13 cellular contexts compared by ENCODE assay signal in the genomic region with DNA sequence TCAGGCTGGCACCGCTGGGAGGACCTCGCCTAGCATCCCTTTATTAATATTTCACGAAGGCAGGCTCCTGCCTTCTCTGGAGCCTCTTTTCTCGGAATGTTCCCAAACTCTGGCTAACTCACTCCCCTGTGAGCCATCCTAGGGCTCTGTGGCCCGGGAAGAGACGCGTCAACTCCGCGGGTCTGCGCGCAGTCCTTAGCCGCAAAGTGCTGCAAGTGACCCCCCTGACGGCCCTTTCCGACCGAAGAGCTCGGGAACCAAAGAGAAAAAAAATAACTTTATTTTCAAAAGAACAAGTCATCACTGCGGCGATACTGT. TPM values are rescaled to one million over a fixed set of nuclear protein-coding genes. Genes with fewer than 3 reads are reported as not detected.
DNase-seq lines count a peak whose midpoint lies in the region; ATAC-seq, FAIRE-seq and TF ChIP-seq lines count a peak whose summit lies in the region.
"Had no signal": no experiment of that assay in that cellular context is flagged by ENCODE, and none has a peak within 500 bp of the region (broad histone marks: within the 10 kb centered on the region; RNA-seq: fewer than 3 reads in every experiment).

No MANE protein-coding gene starts in this region.

- dilution Hi-C loops in keratinocyte (cut with MboI; ENCODE audit: extremely low pct_ligation_motif_present, low sequenced_read_pairs) = no loop called here

- TF ChIP-seq CTCF in activated B cell treated with CpG ODN at 0.5 μM for 24 hours (IDR thresholded peaks at IDR 0.05) = no peak
- TF ChIP-seq CTCF in keratinocyte (optimal IDR thresholded peaks at IDR 0.05 in 1 of 3, IDR thresholded peaks at IDR 0.05 in 1 of 3, conservative IDR thresholded peaks at IDR 0.05 in 1 of 3; ENCODE audit: extremely low read depth in 1 of 3, insufficient read depth in 2 of 3, low read length in 3 of 3) = no peak

- intact Hi-C loops in activated B cell treated with CpG ODN at 0.5 μM for 24 hours (cut with micrococcal nuclease) = loop anchor here (1.0 to 2.0 kb wide), 2 partner anchors 9 to 15 kb away; partner anchors contain the start of gene NR5A2

- H3K27ac ChIP-seq in GM23248 (no peak overlapping the region), keratinocyte (ENCODE audit: control insufficient read depth, insufficient read depth, low read length) (no peak overlapping the region)

- H3K4me3 ChIP-seq in GM23248 (peak overlapping the region; percentile 37; the same call in 1 of the 2 replicates), keratinocyte (ENCODE audit: control insufficient read depth in 2 of 3, extremely low read depth in 1 of 3, insufficient read depth in 2 of 3, low read depth in 1 of 3, low read length in 3 of 3) (peak overlapping the region in 1 of 3 experiments; percentile 11), skeletal muscle satellite cell (ENCODE audit: low read length) (no peak overlapping the region)

- no peaks in the 10 kb centered on the region for H3K9me2 ChIP-seq in GM23248 (ENCODE audit: insufficient read depth)

- POLR2A ChIA-PET in activated B cell treated with CpG ODN at 0.5 μM for 24 hours (lab: Charles Lee) = interaction anchor here (0.5 kb wide), 1 partner anchor 1070 kb away, joined by 4 read pairs; the partner anchor contains the start of gene CACNA1S

- H3K27me3 ChIP-seq in GM23248 (replicated peaks; ENCODE audit: insufficient read depth) (peaks cover 90% of the 10 kb centered on the region), keratinocyte (ENCODE audit: control insufficient read depth, extremely low read depth, insufficient read depth, low read length) (peaks cover 73% of the 10 kb centered on the region), skeletal muscle satellite cell (ENCODE audit: control insufficient read depth, insufficient read depth, low read length) (peaks cover 91% of the 10 kb centered on the region)

- FAIRE-seq in keratinocyte (lab: Jason Lieb, UNC) = no peak
- FAIRE-seq: kidney had no signal

- no peaks in the 10 kb centered on the region for H3K9me1 ChIP-seq in keratinocyte (ENCODE audit: control insufficient read depth, extremely low read depth, insufficient read depth, low read length)

- H3K27me3 Mint-ChIP-seq in activated B cell treated with CpG ODN at 0.5 μM for 24 hours = peaks cover 68% of the 10 kb centered on the region

- 3 to 5% methylated on average over 18 of the region's 18 CpGs for WGBS in GM23248 (ENCODE audit: low coverage in 1 of 2, low lambda C conversion rate in 2 of 2, missing lambda C conversion rate in 2 of 2), 2 experiments

- H3K79me2 ChIP-seq in GM23248 (ENCODE audit: insufficient read depth) = no peaks in the 10 kb centered on the region
- no peaks in the 10 kb centered on the region for H3K79me2 ChIP-seq in keratinocyte (ENCODE audit: control insufficient read depth, insufficient read depth, low read length)

- no peaks in the 10 kb centered on the region for H3F3A ChIP-seq in GM23248 (ENCODE audit: insufficient read depth)

- H3K27ac Mint-ChIP-seq in activated B cell treated with CpG ODN at 0.5 μM for 24 hours = no peak overlapping the region

- no peak overlapping the region for H3K9ac ChIP-seq in GM23248
- no peak overlapping the region for H3K9ac ChIP-seq in keratinocyte (ENCODE audit: control insufficient read depth, extremely low read depth, insufficient read depth, low read length)
- H3K9ac ChIP-seq in skeletal muscle satellite cell (ENCODE audit: low read depth, low read length) = no peak overlapping the region

- no peak for ATAC-seq in activated B cell treated with CpG ODN at 0.5 μM for 24 hours (ENCODE audit: low read depth)
- ATAC-seq: PC-3 had no signal

- H3K4me1 ChIP-seq in GM23248 (ENCODE audit: insufficient read depth) (no peaks in the 10 kb centered on the region), keratinocyte (ENCODE audit: control insufficient read depth, extremely low read depth, insufficient read depth, low read length) (peaks cover 7% of the 10 kb centered on the region), skeletal muscle satellite cell (ENCODE audit: control insufficient read depth, insufficient read depth, low read length) (peaks cover 15% of the 10 kb centered on the region)

- in situ Hi-C loops in GM23248 (cut with MboI) = no loop called here

- H3K4me1 Mint-ChIP-seq in activated B cell treated with CpG ODN at 0.5 μM for 24 hours = peaks cover 37% of the 10 kb centered on the region

- H3K9me3 ChIP-seq in GM23248 (ENCODE audit: low read depth) (no peaks in the 10 kb centered on the region), keratinocyte (ENCODE audit: control insufficient read depth, low read depth, low read length) (no peaks in the 10 kb centered on the region), skeletal muscle satellite cell (replicated peaks; ENCODE audit: low read length) (no peaks in the 10 kb centered on the region)

- H3K4me3 Mint-ChIP-seq in activated B cell treated with CpG ODN at 0.5 μM for 24 hours = peak overlapping the region; percentile 58

- CTCF ChIA-PET in activated B cell treated with CpG ODN at 0.5 μM for 24 hours (lab: Charles Lee) = no interaction called here

- peak overlapping the region; percentile 49 for H3K4me2 ChIP-seq in GM23248 (ENCODE audit: unreplicated experiment)
- peak overlapping the region; percentile 52 for H3K4me2 ChIP-seq in keratinocyte (ENCODE audit: control insufficient read depth, extremely low read depth, insufficient read depth, low read depth, low read length)
- H3K4me2 ChIP-seq in skeletal muscle satellite cell (ENCODE audit: low read length) = peak overlapping the region; percentile 78

- peak overlapping the region; percentile 26; the same call in 1 of the 2 replicates for H2AFZ ChIP-seq in GM23248
- H2AFZ ChIP-seq in keratinocyte (ENCODE audit: control insufficient read depth, low read length) = no peak overlapping the region

- H4K20me1 ChIP-seq in GM23248 (ENCODE audit: insufficient read depth) (no peaks in the 10 kb centered on the region), keratinocyte (ENCODE audit: control insufficient read depth, extremely low read depth, insufficient read depth, low read length) (peaks cover 3% of the 10 kb centered on the region)

- DNase-seq in GM23248 = peak; percentile 15
- DNase-seq in activated B cell treated with CpG ODN at 0.5 μM for 24 hours = no peak
- no peak for DNase-seq in keratinocyte (ENCODE audit: low read depth, low spot score)
- no peak for DNase-seq in NCI-H510A treated with DMSO at 0.1 percent for 48 hours (lab: John Stamatoyannopoulos, UW)
- no peak for DNase-seq in NCI-H2081 treated with DMSO at 0.1 percent for 48 hours (lab: John Stamatoyannopoulos, UW)
- no peak for DNase-seq in NCI-H1417 (lab: John Stamatoyannopoulos, UW)
- no peak for DNase-seq in NCI-H1048 (lab: John Stamatoyannopoulos, UW)
- DNase-seq: GDM1; kidney; NCI-H1105 treated with DMSO at 0.1 percent for 48 hours; PC-3; stimulated activated CD4-positive, alpha-beta T cell treated with anti-CD3 and anti-CD28 coated beads, Interleukin-4, amount 100 ng/mL, for 1 hour had no signal

- H3K9me3 Mint-ChIP-seq in activated B cell treated with CpG ODN at 0.5 μM for 24 hours = no peaks in the 10 kb centered on the region

- H3K36me3 ChIP-seq in GM23248 (ENCODE audit: low read depth) (no peaks in the 10 kb centered on the region), keratinocyte (ENCODE audit: control insufficient read depth in 2 of 2, extremely low read depth in 1 of 2, insufficient read depth in 2 of 2, low read length in 2 of 2) (no peaks in the 10 kb centered on the region), skeletal muscle satellite cell (ENCODE audit: insufficient read depth, low read length) (no peaks in the 10 kb centered on the region)

- H3K36me3 Mint-ChIP-seq in activated B cell treated with CpG ODN at 0.5 μM for 24 hours (ENCODE audit: low read depth) = no peaks in the 10 kb centered on the region

RNA-seq across cellular contexts. Expression of gene NR5A2, which starts 14.6 kb away (rescaled TPM):
- total RNA-seq in GM23248 (2014; rRNA removed; shearing (Covaris generic)) = 0.13 and 0.65 TPM in 2 replicates
- polyA plus RNA-seq in GM23248 (2016; fragmentation: Nextera tagmentation; extraction: Ambion mirVana) (0.06 TPM in 1 of 2 replicates, not detected in the other), keratinocyte (0.01 to 0.05 TPM in 2 of 3 replicates, not detected in the other)
- 0.05 and 0.07 TPM in 2 replicates for total RNA-seq in activated B cell treated with CpG ODN at 0.5 μM for 24 hours
- not detected for polyA plus RNA-seq in keratinocyte (2011; ENCODE audit: low read depth)
- polyA plus RNA-seq in keratinocyte (2011; cell fraction: cytosol; rRNA removed) = not detected in 2 replicates
- not detected in 2 replicates for polyA plus RNA-seq in keratinocyte (2011; cell fraction: nucleus; rRNA removed)
- not detected in 2 replicates for polyA plus RNA-seq in keratinocyte (2012; ENCODE audit: low replicate concordance)
- not detected in 3 replicates for polyA minus RNA-seq in keratinocyte
- polyA minus RNA-seq in keratinocyte (2011; cell fraction: cytosol; rRNA and poly(A)+ RNA removed) = not detected
- polyA minus RNA-seq in keratinocyte (2011; cell fraction: nucleus; rRNA and poly(A)+ RNA removed) = not detected in 2 replicates
- total RNA-seq in skeletal muscle satellite cell (2012; rRNA removed) = 0.44 TPM in 1 of 2 replicates, not detected in the other
